In the genomic region with DNA sequence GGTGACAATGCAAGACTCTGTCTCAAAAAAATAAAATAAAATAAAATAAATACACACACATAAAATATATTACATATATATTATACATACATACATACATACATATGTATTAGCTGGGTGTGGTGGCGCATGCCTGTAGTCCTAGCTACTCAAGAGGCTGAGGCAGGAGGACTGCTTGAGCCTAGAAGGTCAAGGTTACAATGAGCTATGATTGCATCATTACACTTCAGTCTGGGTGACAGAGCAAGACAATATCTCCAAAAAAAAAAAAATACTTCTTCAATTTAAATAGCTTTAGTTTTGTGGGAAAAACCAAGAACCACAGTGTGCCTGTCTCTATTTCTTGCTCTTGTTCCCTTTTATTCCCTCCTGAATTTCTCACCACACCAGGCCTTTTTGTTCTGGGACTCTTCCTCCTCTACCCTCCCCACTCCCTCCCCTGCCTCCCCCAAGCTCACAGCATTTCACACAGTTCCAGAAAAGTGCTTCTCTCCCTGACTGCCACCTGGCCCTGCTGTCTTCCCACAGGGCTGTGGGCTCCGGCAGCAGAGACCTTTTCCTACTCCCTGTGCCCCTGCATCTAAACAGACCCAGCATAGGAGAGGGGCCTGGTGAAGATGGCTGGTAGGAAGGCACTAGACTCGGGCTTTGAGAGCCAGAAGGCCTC, we compare ENCODE assay signal across 1 cellular context.
A peak's percentile ranks its signal among the peaks of the same experiment; 100 is the strongest.
TF ChIP-seq lines count a peak whose summit lies in the region.

No MANE protein-coding gene starts in this region.

TF ChIP-seq in HepG2, 621 proteins besides CTCF, POLR2A, EP300 and RAD21 (continued from another document):
- TF ChIP-seq, protein P1, sequence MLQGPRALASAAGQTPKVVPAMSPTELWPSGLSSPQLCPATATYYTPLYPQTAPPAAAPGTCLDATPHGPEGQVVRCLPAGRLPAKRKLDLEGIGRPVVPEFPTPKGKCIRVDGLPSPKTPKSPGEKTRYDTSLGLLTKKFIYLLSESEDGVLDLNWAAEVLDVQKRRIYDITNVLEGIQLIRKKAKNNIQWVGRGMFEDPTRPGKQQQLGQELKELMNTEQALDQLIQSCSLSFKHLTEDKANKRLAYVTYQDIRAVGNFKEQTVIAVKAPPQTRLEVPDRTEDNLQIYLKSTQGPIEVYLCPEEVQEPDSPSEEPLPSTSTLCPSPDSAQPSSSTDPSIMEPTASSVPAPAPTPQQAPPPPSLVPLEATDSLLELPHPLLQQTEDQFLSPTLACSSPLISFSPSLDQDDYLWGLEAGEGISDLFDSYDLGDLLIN (CRISPR knock-in tag; IDR thresholded peaks at IDR 0.05; ENCODE audit: borderline replicate concordance), result no peak
- TF ChIP-seq NR2F1 (CRISPR knock-in tag; IDR thresholded peaks at IDR 0.05) (peak; percentile 26 to 43; a peak in 1 of 4 replicates), REPIN1 (CRISPR knock-in tag; IDR thresholded peaks at IDR 0.05; ENCODE audit: borderline replicate concordance, low read depth) (0 out of 2 replicates have a peak, but pooled peaks have one; percentile 14), MED13 (CRISPR knock-in tag; IDR thresholded peaks at IDR 0.05) (no peak)
